In the genomic region with DNA sequence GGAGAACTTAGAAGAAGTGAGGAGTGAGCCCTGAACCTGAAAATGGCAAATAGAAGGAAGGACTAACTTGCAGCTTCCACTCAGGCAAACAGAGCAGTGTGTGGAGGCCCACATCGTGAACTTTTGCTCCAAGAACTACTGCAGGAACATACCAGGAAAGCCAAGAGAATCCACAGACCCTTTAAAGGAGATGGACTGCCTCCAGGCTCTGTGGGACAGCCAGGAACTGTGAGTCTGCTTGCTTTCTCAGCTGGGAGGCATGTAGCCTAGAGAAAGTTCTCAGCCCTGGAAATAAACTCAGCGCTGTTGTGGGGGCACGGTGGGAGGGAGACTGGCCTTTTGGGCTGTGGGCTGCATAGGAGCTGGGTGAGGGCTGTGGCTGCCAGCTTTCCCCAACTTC, we compare ENCODE assay signal across 18 cellular contexts.
DNase-seq lines count a peak whose midpoint lies in the region; ATAC-seq and TF ChIP-seq lines count a peak whose summit lies in the region.
"Had no signal": no experiment of that assay in that cellular context is flagged by ENCODE, and none has a peak within 500 bp of the region (broad histone marks: within the 10 kb centered on the region; RNA-seq: fewer than 3 reads in every experiment).

No MANE protein-coding gene starts in this region.

- in situ Hi-C loops in astrocyte of the cerebellum (cut with HindIII; ENCODE audit: low sequenced_read_pairs): no loop called here

- intact Hi-C loops in sciatic nerve (cut with DNase I): no loop called here
- intact Hi-C loops in activated T-helper 2 cell treated with anti-CD3 and anti-CD28 coated beads, Interferon-gamma antibody, Interleukin-2, Interleukin-4, amounts not matched to agents 10 μg/mL and 5 μg/mL and 100 μg/mL, durations not matched to agents 14 hours and 24 hours and 36 hours (cut with micrococcal nuclease): no loop called here
- intact Hi-C loops in activated CD4-positive, alpha-beta T cell treated with anti-CD3 and anti-CD28 coated beads, Interleukin-2, amount 10 ng/mL, durations not matched to agents 24 days and 14 days (cut with micrococcal nuclease): loop anchor here (2.0 to 5.0 kb wide), 2 partner anchors 123 to 157 kb away; no protein-coding TSS in a partner anchor

- peaks cover 3% of the 10 kb centered on the region for H3K9me3 Mint-ChIP-seq in activated T-helper 2 cell treated with anti-CD3 and anti-CD28 coated beads, Interferon-gamma antibody, Interleukin-2, Interleukin-4, amounts not matched to agents 10 μg/mL and 5 μg/mL and 100 μg/mL, durations not matched to agents 14 hours and 24 hours and 36 hours
- H3K9me3 Mint-ChIP-seq in glutamatergic neuron (ENCODE audit: unreplicated experiment): peaks cover 2% of the 10 kb centered on the region
- H3K9me3 Mint-ChIP-seq in activated CD4-positive, alpha-beta T cell treated with anti-CD3 and anti-CD28 coated beads, Interleukin-2, amount 10 ng/mL, durations not matched to agents 24 days and 14 days: peaks cover 3% of the 10 kb centered on the region

- H3K9me3 ChIP-seq in gastroesophageal sphincter: no peaks in the 10 kb centered on the region
- H3K9me3 ChIP-seq: ovary had no signal

- peaks cover 17% of the 10 kb centered on the region for H3K27me3 Mint-ChIP-seq in activated T-helper 2 cell treated with anti-CD3 and anti-CD28 coated beads, Interferon-gamma antibody, Interleukin-2, Interleukin-4, amounts not matched to agents 10 μg/mL and 5 μg/mL and 100 μg/mL, durations not matched to agents 14 hours and 24 hours and 36 hours (ENCODE audit: low read depth)
- H3K27me3 Mint-ChIP-seq in glutamatergic neuron (ENCODE audit: unreplicated experiment): peaks cover 1% of the 10 kb centered on the region
- H3K27me3 Mint-ChIP-seq in activated CD4-positive, alpha-beta T cell treated with anti-CD3 and anti-CD28 coated beads, Interleukin-2, amount 10 ng/mL, durations not matched to agents 24 days and 14 days: peaks cover 3% of the 10 kb centered on the region

- DNase-seq in AG10803 (ENCODE audit: low read depth) (peak; percentile 69), astrocyte of the cerebellum (ENCODE audit: low read depth) (peak; percentile 70), sciatic nerve (ENCODE audit: low spot score) (no peak), NCI-H345 treated with DMSO at 0.1 percent for 48 hours (lab: John Stamatoyannopoulos, UW; ENCODE audit: unreplicated experiment) (no peak), glutamatergic neuron (no peak)
- DNase-seq in activated T-helper 2 cell treated with anti-CD3 and anti-CD28 coated beads, Interferon-gamma antibody, Interleukin-2, Interleukin-4, amounts not matched to agents 10 μg/mL and 5 μg/mL and 100 μg/mL, durations not matched to agents 14 hours and 24 hours and 36 hours (ENCODE audit: low spot score): no peak
- DNase-seq in activated CD4-positive, alpha-beta T cell treated with anti-CD3 and anti-CD28 coated beads, Interleukin-2, amount 10 ng/mL, durations not matched to agents 24 days and 14 days: no peak
- DNase-seq: DND-41, head of caudate nucleus, NCI-H1105, NCI-H446, ovary, T-helper 1 cell had no signal

- peaks cover 8% of the 10 kb centered on the region for H3K4me1 Mint-ChIP-seq in activated T-helper 2 cell treated with anti-CD3 and anti-CD28 coated beads, Interferon-gamma antibody, Interleukin-2, Interleukin-4, amounts not matched to agents 10 μg/mL and 5 μg/mL and 100 μg/mL, durations not matched to agents 14 hours and 24 hours and 36 hours (ENCODE audit: low read depth)
- no peaks in the 10 kb centered on the region for H3K4me1 Mint-ChIP-seq in glutamatergic neuron (ENCODE audit: low read depth, unreplicated experiment)
- H3K4me1 Mint-ChIP-seq in activated CD4-positive, alpha-beta T cell treated with anti-CD3 and anti-CD28 coated beads, Interleukin-2, amount 10 ng/mL, durations not matched to agents 24 days and 14 days: peaks cover 9% of the 10 kb centered on the region
- H3K4me1 Mint-ChIP-seq: B cell had no signal

- TF ChIP-seq CTCF in AG10803 (conservative IDR thresholded peaks at IDR 0.05; ENCODE audit: low read length) (no peak), astrocyte of the cerebellum (IDR thresholded peaks at IDR 0.05; ENCODE audit: low read depth, low read length, missing control alignments) (no peak), gastroesophageal sphincter (IDR thresholded peaks at IDR 0.05) (no peak), glutamatergic neuron (IDR thresholded peaks at IDR 0.05; ENCODE audit: partially characterized antibody, unreplicated experiment) (no peak)

- peak; percentile 81 for ATAC-seq in gastroesophageal sphincter
- peak; percentile 70 for ATAC-seq in sciatic nerve
- ATAC-seq: activated CD4-positive, CD25-positive, alpha-beta regulatory T cell treated with anti-CD3 and anti-CD28 coated beads, Interleukin-2, amount 50 U/mL, for 24 hours; left lobe of liver; Panc1 had no signal

- no peak overlapping the region for H3K4me3 Mint-ChIP-seq in activated T-helper 2 cell treated with anti-CD3 and anti-CD28 coated beads, Interferon-gamma antibody, Interleukin-2, Interleukin-4, amounts not matched to agents 10 μg/mL and 5 μg/mL and 100 μg/mL, durations not matched to agents 14 hours and 24 hours and 36 hours (ENCODE audit: low read depth)
- no peak overlapping the region for H3K4me3 Mint-ChIP-seq in glutamatergic neuron (ENCODE audit: unreplicated experiment)
- no peak overlapping the region for H3K4me3 Mint-ChIP-seq in activated CD4-positive, alpha-beta T cell treated with anti-CD3 and anti-CD28 coated beads, Interleukin-2, amount 10 ng/mL, durations not matched to agents 24 days and 14 days
- H3K4me3 Mint-ChIP-seq: B cell had no signal

- H3K27ac Mint-ChIP-seq in activated T-helper 2 cell treated with anti-CD3 and anti-CD28 coated beads, Interferon-gamma antibody, Interleukin-2, Interleukin-4, amounts not matched to agents 10 μg/mL and 5 μg/mL and 100 μg/mL, durations not matched to agents 14 hours and 24 hours and 36 hours: no peak overlapping the region
- no peak overlapping the region for H3K27ac Mint-ChIP-seq in glutamatergic neuron (ENCODE audit: unreplicated experiment)
- no peak overlapping the region for H3K27ac Mint-ChIP-seq in activated CD4-positive, alpha-beta T cell treated with anti-CD3 and anti-CD28 coated beads, Interleukin-2, amount 10 ng/mL, durations not matched to agents 24 days and 14 days
- H3K27ac Mint-ChIP-seq: B cell had no signal

- no peak for TF ChIP-seq POLR2A in gastroesophageal sphincter (IDR thresholded peaks at IDR 0.05)

- no peaks in the 10 kb centered on the region for H3K36me3 Mint-ChIP-seq in activated T-helper 2 cell treated with anti-CD3 and anti-CD28 coated beads, Interferon-gamma antibody, Interleukin-2, Interleukin-4, amounts not matched to agents 10 μg/mL and 5 μg/mL and 100 μg/mL, durations not matched to agents 14 hours and 24 hours and 36 hours (ENCODE audit: low read depth)
- H3K36me3 Mint-ChIP-seq in glutamatergic neuron (ENCODE audit: unreplicated experiment): peaks cover 4% of the 10 kb centered on the region
- H3K36me3 Mint-ChIP-seq in activated CD4-positive, alpha-beta T cell treated with anti-CD3 and anti-CD28 coated beads, Interleukin-2, amount 10 ng/mL, durations not matched to agents 24 days and 14 days (ENCODE audit: low read depth): no peaks in the 10 kb centered on the region

- no peak for TF ChIP-seq EP300 in gastroesophageal sphincter (IDR thresholded peaks at IDR 0.05)

- H3K4me3 ChIP-seq in AG10803 (ENCODE audit: low read length) (no peak overlapping the region), astrocyte of the cerebellum (ENCODE audit: low read depth, low read length) (no peak overlapping the region), gastroesophageal sphincter (no peak overlapping the region)
- H3K4me3 ChIP-seq: ovary had no signal

- no peaks in the 10 kb centered on the region for H3K27me3 ChIP-seq in gastroesophageal sphincter
- H3K27me3 ChIP-seq: ovary had no signal

- 10 to 29% methylated on average over 1 of the region's 3 CpGs for WGBS in gastroesophageal sphincter (ENCODE audit: low coverage in 1 of 2), 2 donors

- peak overlapping the region; percentile 45 to 79 (median 75) for H3K27ac ChIP-seq in gastroesophageal sphincter
- H3K27ac ChIP-seq: ovary had no signal

- peaks cover 0 to 32% (median 3%) of the 10 kb centered on the region in 3 donors for H3K4me1 ChIP-seq in gastroesophageal sphincter

- no peaks in the 10 kb centered on the region for H3K36me3 ChIP-seq in gastroesophageal sphincter
- H3K36me3 ChIP-seq: ovary had no signal

Comparison
In these comparisons a context has a peak if more than half of its experiments do, and no peak if none do; other contexts are left out.
1. DNase-seq: peak in AG10803 (single experiment) and astrocyte of the cerebellum (single experiment); none in sciatic nerve (single experiment), activated T-helper 2 cell treated with anti-CD3 and anti-CD28 coated beads, Interferon-gamma antibody, Interleukin-2, Interleukin-4, amounts not matched to agents 10 μg/mL and 5 μg/mL and 100 μg/mL, durations not matched to agents 14 hours and 24 hours and 36 hours (single experiment), NCI-H345 treated with DMSO at 0.1 percent for 48 hours (single experiment), glutamatergic neuron (single experiment) and activated CD4-positive, alpha-beta T cell treated with anti-CD3 and anti-CD28 coated beads, Interleukin-2, amount 10 ng/mL, durations not matched to agents 24 days and 14 days (single experiment).